In the genomic region with DNA sequence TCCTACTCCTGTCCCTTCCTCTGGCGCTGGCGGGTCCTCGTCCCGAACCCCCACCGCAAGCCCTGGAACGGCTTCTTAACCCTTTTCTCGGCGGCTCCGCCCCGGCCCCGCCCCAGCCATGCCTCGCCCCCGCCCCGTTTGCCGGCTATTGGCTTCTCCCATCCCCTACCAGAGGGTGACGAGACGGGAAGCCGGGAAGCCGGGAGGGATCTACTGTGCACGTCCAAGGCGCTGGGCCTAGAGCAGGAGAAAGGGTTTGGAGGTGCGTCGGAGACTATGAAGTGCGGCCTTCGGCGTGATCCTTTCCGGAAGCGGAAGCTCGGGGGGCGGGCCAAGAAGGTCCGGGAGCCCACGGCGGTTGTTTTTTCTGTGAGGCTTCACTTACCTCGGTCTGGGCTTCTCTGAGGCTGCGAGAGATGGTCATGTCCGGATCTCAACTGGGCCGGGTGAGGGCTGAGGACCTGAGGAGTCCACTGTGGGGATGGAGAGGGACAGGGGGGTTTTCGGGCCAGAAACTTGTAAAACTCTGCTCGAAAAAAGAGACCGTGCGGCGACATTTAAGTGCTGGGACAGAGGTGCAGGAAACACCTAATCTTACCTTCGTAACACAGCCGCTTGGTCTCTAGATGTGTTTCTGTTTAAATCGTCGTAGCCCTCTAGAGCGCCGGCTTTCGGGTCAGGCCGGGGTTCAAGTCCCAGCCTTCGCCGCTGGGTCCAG, we compare ENCODE assay signal across 8 cellular contexts. TPM values are rescaled to one million over a fixed set of nuclear protein-coding genes. Genes with fewer than 3 reads are reported as not detected.
DNase-seq lines count a peak whose midpoint lies in the region; ATAC-seq and TF ChIP-seq lines count a peak whose summit lies in the region.

No MANE protein-coding gene starts in this region.

- peak overlapping the region; percentile 99 for H3K27ac Mint-ChIP-seq in progenitor cell of endocrine pancreas

- H3K9me3 ChIP-seq in BLaER1 treated with 17β-estradiol and CSF1 and Interleukin-3, amounts not matched to agents 10 nM and 100 nM (replicated peaks in 1 of 11) = peaks cover 0 to 5% (median 0%) of the 10 kb centered on the region in 11 experiments; a peak in 2 of 22 replicates
- H3K9me3 ChIP-seq in KOPT-K1 (ENCODE audit: insufficient read depth, low read length, poor library complexity, severe bottlenecking) (no peaks in the 10 kb centered on the region), adipocyte (ENCODE audit: control insufficient read depth, low read length) (peaks cover 3% of the 10 kb centered on the region), heart right ventricle (no peaks in the 10 kb centered on the region), upper lobe of right lung (no peaks in the 10 kb centered on the region)

- DNase-seq in SKM-1 treated with dmso at 0.1 percent for 144 hours (lab: John Stamatoyannopoulos, UW; ENCODE audit: unreplicated experiment) (peak; percentile 69), adipocyte (ENCODE audit: low read depth) (peak; percentile 94), heart right ventricle (peak; percentile 91 to 93), progenitor cell of endocrine pancreas (ENCODE audit: low spot score, unreplicated experiment) (peak; percentile 74), upper lobe of right lung (peak; percentile 94)

- no peaks in the 10 kb centered on the region for H3K36me3 ChIP-seq in BLaER1 treated with 17β-estradiol and CSF1 and Interleukin-3, amounts not matched to agents 10 nM and 100 nM
- H3K36me3 ChIP-seq in KOPT-K1 (ENCODE audit: insufficient read depth, low read length) (no peaks in the 10 kb centered on the region), adipocyte (ENCODE audit: control insufficient read depth, insufficient read depth, low read length, severe bottlenecking) (no peaks in the 10 kb centered on the region), heart right ventricle (no peaks in the 10 kb centered on the region), upper lobe of right lung (no peaks in the 10 kb centered on the region)

- H3K4me3 ChIP-seq in BLaER1 treated with 17β-estradiol and CSF1 and Interleukin-3, amounts not matched to agents 10 nM and 100 nM = peak overlapping the region; percentile 55 to 75 (median 63)
- H3K4me3 ChIP-seq in adipocyte (ENCODE audit: low read length) (peak overlapping the region; percentile 83), heart right ventricle (peak overlapping the region; percentile 48 to 86 (median 62)), upper lobe of right lung (peak overlapping the region; percentile 74)

- H3K4me3 Mint-ChIP-seq in progenitor cell of endocrine pancreas (ENCODE audit: low read depth) = peak overlapping the region; percentile 99

- 1 to 20% methylated on average over 52 of the region's 52 CpGs for WGBS in heart right ventricle, 2 donors

- H3K4me1 ChIP-seq in BLaER1 treated with 17β-estradiol and CSF1 and Interleukin-3, amounts not matched to agents 10 nM and 100 nM = peaks cover 0 to 6% (median 0%) of the 10 kb centered on the region in 10 experiments; a peak in 1 of 20 replicates
- H3K4me1 ChIP-seq in adipocyte (ENCODE audit: control insufficient read depth, insufficient read depth, low read length) (peaks cover 3% of the 10 kb centered on the region), heart right ventricle (peaks cover 0 to 14% (median 8%) of the 10 kb centered on the region in 9 donors), upper lobe of right lung (peaks cover 9% of the 10 kb centered on the region)

- H3K9me3 Mint-ChIP-seq in progenitor cell of endocrine pancreas (ENCODE audit: low read depth) = peaks cover 5% of the 10 kb centered on the region

- peak overlapping the region in 10 of 11 experiments; percentile 19 to 66 (median 46); a peak in 15 of 22 replicates for H3K27ac ChIP-seq in BLaER1 treated with 17β-estradiol and CSF1 and Interleukin-3, amounts not matched to agents 10 nM and 100 nM
- H3K27ac ChIP-seq in KOPT-K1 (ENCODE audit: low read depth, low read length, poor library complexity, severe bottlenecking) = peak overlapping the region; percentile 66
- H3K27ac ChIP-seq in heart right ventricle = peak overlapping the region in 9 of 10 donors; percentile 11 to 88 (median 81)
- peak overlapping the region; percentile 79 for H3K27ac ChIP-seq in upper lobe of right lung

- no peaks in the 10 kb centered on the region for H3K36me3 Mint-ChIP-seq in progenitor cell of endocrine pancreas (ENCODE audit: insufficient read depth)

- peaks cover 2% of the 10 kb centered on the region for H3K4me1 Mint-ChIP-seq in progenitor cell of endocrine pancreas (ENCODE audit: low read depth)

- H3K9ac ChIP-seq in BLaER1 treated with 17β-estradiol and CSF1 and Interleukin-3, amounts not matched to agents 10 nM and 100 nM = peak overlapping the region; percentile 56 to 75 (median 68); a peak in 21 of 22 replicates
- peak overlapping the region; percentile 82 for H3K9ac ChIP-seq in adipocyte (ENCODE audit: low read length)

- peaks cover 0 to 10% (median 0%) of the 10 kb centered on the region in 11 experiments; a peak in 6 of 22 replicates for H3K27me3 ChIP-seq in BLaER1 treated with 17β-estradiol and CSF1 and Interleukin-3, amounts not matched to agents 10 nM and 100 nM
- no peaks in the 10 kb centered on the region for H3K27me3 ChIP-seq in adipocyte (replicated peaks; ENCODE audit: control insufficient read depth, insufficient read depth, low read length)
- peaks cover 0 to 9% (median 0%) of the 10 kb centered on the region in 7 donors for H3K27me3 ChIP-seq in heart right ventricle
- no peaks in the 10 kb centered on the region for H3K27me3 ChIP-seq in upper lobe of right lung

- TF ChIP-seq CTCF in heart right ventricle (IDR thresholded peaks at IDR 0.05) (no peak), progenitor cell of endocrine pancreas (IDR thresholded peaks at IDR 0.05; ENCODE audit: unreplicated experiment) (no peak), upper lobe of right lung (IDR thresholded peaks at IDR 0.05) (no peak)

- H3K27me3 Mint-ChIP-seq in progenitor cell of endocrine pancreas = no peaks in the 10 kb centered on the region

- intact Hi-C loops in heart right ventricle (cut with DNase I) (loop anchor here in 6 of 10 donors (5.0 to 10.0 kb wide), 2 partner anchors 92 to 94 kb away; a partner anchor contains a TSS), upper lobe of right lung (cut with DNase I) (no loop called here)

- peak overlapping the region; percentile 29 to 82 (median 74) for H3K4me2 ChIP-seq in BLaER1 treated with 17β-estradiol and CSF1 and Interleukin-3, amounts not matched to agents 10 nM and 100 nM

- H4K20me1 ChIP-seq in BLaER1 treated with 17β-estradiol and CSF1 and Interleukin-3, amounts not matched to agents 10 nM and 100 nM = no peaks in the 10 kb centered on the region

- ATAC-seq in GM21447 (IDR thresholded peaks at IDR 0.05; ENCODE audit: unreplicated experiment) = peak; percentile 79
- ATAC-seq in heart right ventricle = peak; percentile 96 to 99 (median 99)
- ATAC-seq in upper lobe of right lung = peak; percentile 99

RNA-seq across cellular contexts. Expression of a gene that starts 21.4 kb away (rescaled TPM):
- 1 to 10 TPM; 1.2 to 4.7 (median 3.2) TPM for total RNA-seq in heart right ventricle
- 1 to 10 TPM; 1.5 to 3.7 TPM for polyA plus RNA-seq in heart right ventricle
- not detected in 2 replicates for total RNA-seq in progenitor cell of endocrine pancreas
- not detected for total RNA-seq in upper lobe of right lung

Comparison
In these comparisons a context has a peak if more than half of its experiments do, and no peak if none do; other contexts are left out.
1. Peak in every context shown above with its lines: DNase-seq, ATAC-seq, H3K4me3 ChIP-seq and H3K27ac ChIP-seq.